In the genomic region with DNA sequence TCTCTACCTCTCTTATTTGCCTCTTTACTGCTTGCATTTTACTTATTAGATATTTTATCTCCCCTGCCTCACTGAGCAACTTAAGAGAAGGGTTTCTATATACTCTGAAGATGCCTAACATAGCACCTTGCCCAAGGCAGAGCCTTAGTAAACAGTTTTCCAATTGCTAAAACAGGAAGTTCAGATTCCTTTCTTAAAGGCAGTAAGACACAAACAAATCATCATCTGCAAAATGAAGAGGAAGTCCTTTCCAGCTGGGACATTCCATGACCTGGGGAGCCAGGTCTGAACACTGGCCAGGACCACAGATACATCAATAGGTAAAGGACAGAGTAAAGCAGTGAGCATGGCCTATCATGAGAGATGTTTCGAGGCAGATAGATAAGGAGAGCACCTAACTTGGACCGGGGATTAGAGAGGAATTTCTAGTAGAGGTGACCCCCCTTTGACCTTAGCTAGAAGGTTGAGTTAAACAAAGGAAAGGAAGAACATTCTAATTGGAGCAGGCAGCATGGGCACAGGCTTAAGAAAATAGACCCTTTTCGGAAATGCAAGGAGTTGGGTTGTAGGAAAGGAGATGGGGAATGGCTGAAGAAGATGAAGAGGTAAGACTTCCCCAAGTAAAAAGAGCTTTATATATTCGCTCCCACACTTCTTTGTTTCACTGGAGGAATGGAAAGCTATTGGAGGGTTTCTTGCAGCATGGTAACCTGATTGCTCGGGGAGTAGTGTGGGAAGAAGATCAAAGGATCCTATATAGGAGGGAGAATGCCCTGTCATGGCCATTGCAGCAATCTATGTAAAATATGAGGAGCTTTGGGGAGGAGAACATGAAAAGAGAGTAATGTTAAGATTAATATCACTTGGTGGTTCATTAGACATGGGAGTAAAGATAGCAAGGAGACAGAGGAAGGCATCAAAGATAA, we compare ENCODE assay signal across 22 cellular contexts.
A peak's percentile ranks its signal among the peaks of the same experiment; 100 is the strongest.
DNase-seq lines count a peak whose midpoint lies in the region; ATAC-seq and TF ChIP-seq lines count a peak whose summit lies in the region.
"Had no signal": no experiment of that assay in that cellular context is flagged by ENCODE, and none has a peak within 500 bp of the region (broad histone marks: within the 10 kb centered on the region; RNA-seq: fewer than 3 reads in every experiment).

No MANE protein-coding gene starts in this region.

- CTCF ChIA-PET in Panc1 (lab: Charles Lee), result no interaction called here
- CTCF ChIA-PET in activated naive CD4-positive, alpha-beta T cell treated with anti-CD3 and anti-CD28 coated beads, Interleukin-2, amount 10 ng/mL, durations not matched to agents 7 days and 5 days (lab: Charles Lee), result interaction anchor here (1.5 to 2.4 kb wide), 2 partner anchors 94 to 120 kb away, joined by 4 to 13 read pairs; partner anchors contain the start of gene PHLDA1

- H3K4ac ChIP-seq in mesenchymal stem cell (ENCODE audit: low read depth in 1 of 2, low read length in 2 of 2), result peak overlapping the region in 1 of 2 experiments; percentile 73

- peak overlapping the region in 1 of 2 experiments; percentile 37 for H3K18ac ChIP-seq in mesenchymal stem cell (ENCODE audit: low read depth in 1 of 2, low read length in 2 of 2)

- TF ChIP-seq CTCF in GM23338 (conservative IDR thresholded peaks at IDR 0.05; ENCODE audit: low read depth in 2 of 2) (no peak), Panc1 (IDR thresholded peaks at IDR 0.05) (no peak), endodermal cell (conservative IDR thresholded peaks at IDR 0.05) (no peak)

- no peak overlapping the region for H4K91ac ChIP-seq in mesenchymal stem cell (ENCODE audit: low read length)

- no peak overlapping the region for H3K14ac ChIP-seq in mesenchymal stem cell (ENCODE audit: low read length in 2 of 2)

- H3K9me3 Mint-ChIP-seq in GM23338 (peaks cover 14% of the 10 kb centered on the region), endodermal cell (peaks cover 12% of the 10 kb centered on the region)
- no peaks in the 10 kb centered on the region for H3K9me3 Mint-ChIP-seq in effector memory CD8-positive, alpha-beta T cell
- no peaks in the 10 kb centered on the region for H3K9me3 Mint-ChIP-seq in activated naive CD4-positive, alpha-beta T cell treated with anti-CD3 and anti-CD28 coated beads, Interleukin-2, amount 10 ng/mL, durations not matched to agents 7 days and 5 days
- H3K9me3 Mint-ChIP-seq: CD8-positive, alpha-beta memory T cell had no signal

- POLR2A ChIA-PET in Panc1 (lab: Charles Lee), result interaction anchor here (0.5 kb wide), 1 partner anchor 16 kb away, joined by 3 read pairs; no protein-coding TSS in a partner anchor

- no peaks in the 10 kb centered on the region for H3K79me2 ChIP-seq in GM23338 (replicated peaks; ENCODE audit: insufficient read depth)

- H3K4me1 Mint-ChIP-seq in GM23338 (peaks cover 6% of the 10 kb centered on the region), endodermal cell (peaks cover 24% of the 10 kb centered on the region)
- peaks cover 5 to 6% of the 10 kb centered on the region in 2 donors for H3K4me1 Mint-ChIP-seq in effector memory CD8-positive, alpha-beta T cell (ENCODE audit: low read depth in 2 of 2)
- peaks cover 19% of the 10 kb centered on the region for H3K4me1 Mint-ChIP-seq in activated naive CD4-positive, alpha-beta T cell treated with anti-CD3 and anti-CD28 coated beads, Interleukin-2, amount 10 ng/mL, durations not matched to agents 7 days and 5 days

- peak overlapping the region; percentile 83; the same call in 1 of the 2 replicates for H2AFZ ChIP-seq in GM23338
- H2AFZ ChIP-seq in mesenchymal stem cell (ENCODE audit: low read depth, low read length), result no peak overlapping the region

- peak overlapping the region; percentile 58 to 69 for H2BK12ac ChIP-seq in mesenchymal stem cell (ENCODE audit: low read length in 2 of 2)

- 86% methylated on average over 5 of the region's 5 CpGs for WGBS in mesenchymal stem cell
- WGBS in endodermal cell (ENCODE audit: insufficient coverage in 1 of 2, insufficient read length in 1 of 2), 2 experiments, result 89 to 91% methylated on average over 4 to 5 of the region's 5 CpGs

- H3K36me3 Mint-ChIP-seq in GM23338 (ENCODE audit: low read depth) (peaks cover 12% of the 10 kb centered on the region), endodermal cell (ENCODE audit: low read depth) (peaks cover 2% of the 10 kb centered on the region)
- H3K36me3 Mint-ChIP-seq in effector memory CD8-positive, alpha-beta T cell (ENCODE audit: insufficient read depth), result peaks cover 4% of the 10 kb centered on the region
- H3K36me3 Mint-ChIP-seq in activated naive CD4-positive, alpha-beta T cell treated with anti-CD3 and anti-CD28 coated beads, Interleukin-2, amount 10 ng/mL, durations not matched to agents 7 days and 5 days, result no peaks in the 10 kb centered on the region
- H3K36me3 Mint-ChIP-seq: CD8-positive, alpha-beta memory T cell had no signal

- no peaks in the 10 kb centered on the region for H3F3A ChIP-seq in GM23338 (replicated peaks; ENCODE audit: low read depth)

- TF ChIP-seq POLR2A in erythroblast (IDR thresholded peaks at IDR 0.05; ENCODE audit: low read length), result no peak

- H4K8ac ChIP-seq in mesenchymal stem cell (ENCODE audit: low read length), result no peak overlapping the region

- intact Hi-C loops in Panc1 (cut with micrococcal nuclease; ENCODE audit: unreplicated experiment), result no loop called here

- H3K79me1 ChIP-seq in mesenchymal stem cell (replicated peaks; ENCODE audit: low read length, poor library complexity, severe bottlenecking), result no peaks in the 10 kb centered on the region

- H3K4me3 Mint-ChIP-seq in GM23338, result no peak overlapping the region
- H3K4me3 Mint-ChIP-seq in effector memory CD8-positive, alpha-beta T cell, result no peak overlapping the region
- H3K4me3 Mint-ChIP-seq in endodermal cell, result no peak overlapping the region
- H3K4me3 Mint-ChIP-seq in activated naive CD4-positive, alpha-beta T cell treated with anti-CD3 and anti-CD28 coated beads, Interleukin-2, amount 10 ng/mL, durations not matched to agents 7 days and 5 days, result no peak overlapping the region

- H4K20me1 ChIP-seq in GM23338 (replicated peaks; ENCODE audit: insufficient read depth), result no peaks in the 10 kb centered on the region
- H4K20me1 ChIP-seq: BLaER1 had no signal

- H2BK15ac ChIP-seq in mesenchymal stem cell (ENCODE audit: low read depth, poor library complexity, severe bottlenecking), result no peak overlapping the region

- DNase-seq in GM23338 (ENCODE audit: low spot score) (no peak), Panc1 (ENCODE audit: low read depth, low spot score) (no peak), erythroblast (lab: John Stamatoyannopoulos, UW) (peak; percentile 24 to 34), mesenchymal stem cell (no peak), endodermal cell (no peak)
- DNase-seq in effector memory CD8-positive, alpha-beta T cell, result no peak
- no peak for DNase-seq in activated naive CD4-positive, alpha-beta T cell treated with anti-CD3 and anti-CD28 coated beads, Interleukin-2, amount 10 ng/mL, durations not matched to agents 7 days and 5 days
- DNase-seq: ACHN; Calu3; CD8-positive, alpha-beta memory T cell; DMS153; KBM-7; NCI-H1105; NCI-H1694; NCI-H2081; NCI-H2171 treated with DMSO at 0.1 percent for 48 hours; NCI-H524 treated with DMSO at 0.1 percent for 48 hours; NCI-H82 had no signal

- H3K4me2 ChIP-seq in GM23338, result peak overlapping the region; percentile 34; the same call in 1 of the 2 replicates
- no peak overlapping the region for H3K4me2 ChIP-seq in mesenchymal stem cell (ENCODE audit: low read length, poor library complexity, severe bottlenecking)
- H3K4me2 ChIP-seq: BLaER1 had no signal

- H3K27ac ChIP-seq in GM23338 (ENCODE audit: low read depth), result no peak overlapping the region
- peak overlapping the region; percentile 73 for H3K27ac ChIP-seq in Panc1 (ENCODE audit: low read length)
- no peak overlapping the region for H3K27ac ChIP-seq in mesenchymal stem cell (ENCODE audit: low read length, poor library complexity, severe bottlenecking)
- no peak overlapping the region for H3K27ac ChIP-seq in endodermal cell (ENCODE audit: low read depth, low read length)
- H3K27ac ChIP-seq: BLaER1, SJSA1 had no signal

- H2BK120ac ChIP-seq in mesenchymal stem cell (ENCODE audit: low read depth, low read length), result peak overlapping the region; percentile 45

- no TSS peak for BruUV-seq in Panc1 (replicated peaks; lab: Mats Ljungman, UMichigan)

- ATAC-seq in GM23338, result no peak
- ATAC-seq in Panc1, result no peak
- ATAC-seq in esophagus mucosa, result no peak
- no peak for ATAC-seq in effector memory CD8-positive, alpha-beta T cell (replicated peaks)
- ATAC-seq: Right ventricle myocardium inferior had no signal

- H3K9ac ChIP-seq in mesenchymal stem cell (ENCODE audit: low read length) (no peak overlapping the region), endodermal cell (ENCODE audit: extremely low read depth, low read length, poor library complexity, severe bottlenecking) (no peak overlapping the region)
- H3K9ac ChIP-seq: BLaER1 had no signal

- H3K36me3 ChIP-seq in GM23338 (ENCODE audit: insufficient read depth) (no peaks in the 10 kb centered on the region), Panc1 (ENCODE audit: control insufficient read depth, insufficient read depth, low read length) (no peaks in the 10 kb centered on the region), mesenchymal stem cell (ENCODE audit: control insufficient read depth in 1 of 2, insufficient read depth in 2 of 2, low read depth in 1 of 2, low read length in 2 of 2) (no peaks in the 10 kb centered on the region), endodermal cell (ENCODE audit: control insufficient read depth, insufficient read depth, low read length) (no peaks in the 10 kb centered on the region)
- H3K36me3 ChIP-seq: BLaER1, SJSA1 had no signal

- H3K27me3 ChIP-seq in GM23338 (ENCODE audit: insufficient read depth) (peaks cover 10% of the 10 kb centered on the region; the same call in 1 of the 2 replicates), Panc1 (ENCODE audit: control insufficient read depth, insufficient read depth, low read length) (no peaks in the 10 kb centered on the region), mesenchymal stem cell (ENCODE audit: control insufficient read depth in 1 of 2, insufficient read depth in 1 of 2, low read length in 2 of 2) (no peaks in the 10 kb centered on the region), endodermal cell (ENCODE audit: control insufficient read depth, insufficient read depth, low read length, poor library complexity, severe bottlenecking) (no peaks in the 10 kb centered on the region)
- H3K27me3 ChIP-seq: BLaER1, SJSA1 had no signal

- H2AK5ac ChIP-seq in mesenchymal stem cell (ENCODE audit: low read length, severe bottlenecking), result no peak overlapping the region

- H3K9me3 ChIP-seq in Panc1 (ENCODE audit: control insufficient read depth, insufficient read depth, low read depth, low read length) (peaks cover 8% of the 10 kb centered on the region; the same call in 1 of the 2 replicates), mesenchymal stem cell (ENCODE audit: control insufficient read depth, low read length) (no peaks in the 10 kb centered on the region), endodermal cell (ENCODE audit: control insufficient read depth, low read length) (peaks cover 5% of the 10 kb centered on the region)
- H3K9me3 ChIP-seq: SJSA1 had no signal

- H3K27ac Mint-ChIP-seq in GM23338, result no peak overlapping the region
- H3K27ac Mint-ChIP-seq in effector memory CD8-positive, alpha-beta T cell, result no peak overlapping the region
- no peak overlapping the region for H3K27ac Mint-ChIP-seq in endodermal cell
- no peak overlapping the region for H3K27ac Mint-ChIP-seq in activated naive CD4-positive, alpha-beta T cell treated with anti-CD3 and anti-CD28 coated beads, Interleukin-2, amount 10 ng/mL, durations not matched to agents 7 days and 5 days
- H3K27ac Mint-ChIP-seq: CD8-positive, alpha-beta memory T cell had no signal

- no peaks in the 10 kb centered on the region for H3K9me2 ChIP-seq in GM23338 (ENCODE audit: insufficient read depth)

- H3K27me3 Mint-ChIP-seq in GM23338 (ENCODE audit: insufficient read depth, low read depth, poor library complexity) (peaks cover 7% of the 10 kb centered on the region), endodermal cell (ENCODE audit: insufficient read depth) (no peaks in the 10 kb centered on the region)
- peaks cover 0 to 5% of the 10 kb centered on the region in 2 donors for H3K27me3 Mint-ChIP-seq in effector memory CD8-positive, alpha-beta T cell
- no peaks in the 10 kb centered on the region for H3K27me3 Mint-ChIP-seq in activated naive CD4-positive, alpha-beta T cell treated with anti-CD3 and anti-CD28 coated beads, Interleukin-2, amount 10 ng/mL, durations not matched to agents 7 days and 5 days
- H3K27me3 Mint-ChIP-seq: CD8-positive, alpha-beta memory T cell had no signal

- H3K23ac ChIP-seq in mesenchymal stem cell (ENCODE audit: low read length in 2 of 2), result no peak overlapping the region

- H2BK5ac ChIP-seq in mesenchymal stem cell (ENCODE audit: low read depth, low read length, poor library complexity, severe bottlenecking), result no peak overlapping the region

- in situ Hi-C loops in Panc1 (cut with HindIII; ENCODE audit: low pct_unique_long_range_greater_than_20kb, low sequenced_read_pairs), result no loop called here

- H3K4me3 ChIP-seq in GM23338 (no peak overlapping the region), Panc1 (ENCODE audit: low read depth in 2 of 2, low read length in 2 of 2) (no peak overlapping the region), mesenchymal stem cell (ENCODE audit: insufficient read depth in 1 of 2, low read depth in 1 of 2, low read length in 2 of 2) (no peak overlapping the region), endodermal cell (ENCODE audit: low read length) (no peak overlapping the region)
- H3K4me3 ChIP-seq: BLaER1, SJSA1 had no signal

- H3K4me1 ChIP-seq in GM23338 (ENCODE audit: insufficient read depth) (peaks cover 24% of the 10 kb centered on the region), Panc1 (ENCODE audit: control insufficient read depth, insufficient read depth, low read length) (no peaks in the 10 kb centered on the region; the same call in 1 of the 2 replicates), mesenchymal stem cell (ENCODE audit: control insufficient read depth, insufficient read depth, low read depth, low read length) (peaks cover 3% of the 10 kb centered on the region), endodermal cell (ENCODE audit: control insufficient read depth, insufficient read depth, low read length) (peaks cover 3% of the 10 kb centered on the region)

Comparison
In these comparisons a context has a peak if more than half of its experiments do, and no peak if none do; other contexts are left out.
1. DNase-seq: peak in erythroblast (2 of 2); none in GM23338 (single experiment), Panc1 (single experiment), mesenchymal stem cell (single experiment), effector memory CD8-positive, alpha-beta T cell (0 of 3), endodermal cell (single experiment) and activated naive CD4-positive, alpha-beta T cell treated with anti-CD3 and anti-CD28 coated beads, Interleukin-2, amount 10 ng/mL, durations not matched to agents 7 days and 5 days (single experiment).